ENCODE assay signal across 1 cellular context in the genomic region with DNA sequence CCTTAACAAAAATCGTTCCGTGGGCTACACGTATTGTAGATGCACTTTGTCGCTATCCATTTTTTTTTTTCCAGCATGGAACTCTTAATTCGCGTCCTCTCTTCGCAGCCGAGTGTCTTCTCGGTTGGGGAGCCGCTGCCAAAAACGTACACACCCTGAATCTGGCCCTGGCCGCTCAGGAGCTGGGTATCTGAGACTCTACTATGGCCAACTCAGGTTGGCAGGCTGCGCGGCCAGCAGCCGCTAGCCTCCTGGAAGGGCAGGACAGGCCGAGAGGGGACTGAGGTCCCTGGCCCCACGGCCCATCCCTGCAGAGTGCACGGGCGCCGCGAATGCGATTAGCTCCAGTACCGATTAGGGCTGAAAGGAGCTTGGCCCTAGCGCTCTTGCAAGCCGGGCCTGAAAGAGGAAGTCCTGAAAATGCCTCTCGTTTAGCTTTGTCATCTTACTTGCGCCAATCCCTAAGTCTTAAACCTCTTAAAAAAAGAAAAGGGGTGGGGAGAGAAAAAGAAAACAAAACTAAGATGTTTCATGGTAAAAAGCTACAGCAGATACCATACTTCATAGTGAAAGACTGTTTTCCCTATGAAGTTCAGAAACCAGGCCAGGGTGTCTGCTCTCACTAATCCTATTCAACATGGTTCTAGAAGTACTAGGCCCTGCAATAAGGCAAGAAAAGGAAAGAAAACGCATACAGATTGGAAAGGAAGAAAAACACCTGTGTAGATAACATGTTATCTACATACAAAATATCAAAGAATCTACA.
TF ChIP-seq lines count a peak whose summit lies in the region.

No MANE protein-coding gene starts in this region.

TF ChIP-seq in HCT116, 20 proteins besides CTCF, POLR2A, EP300 and RAD21 (continued from another document):
- TF ChIP-seq, protein P1, sequence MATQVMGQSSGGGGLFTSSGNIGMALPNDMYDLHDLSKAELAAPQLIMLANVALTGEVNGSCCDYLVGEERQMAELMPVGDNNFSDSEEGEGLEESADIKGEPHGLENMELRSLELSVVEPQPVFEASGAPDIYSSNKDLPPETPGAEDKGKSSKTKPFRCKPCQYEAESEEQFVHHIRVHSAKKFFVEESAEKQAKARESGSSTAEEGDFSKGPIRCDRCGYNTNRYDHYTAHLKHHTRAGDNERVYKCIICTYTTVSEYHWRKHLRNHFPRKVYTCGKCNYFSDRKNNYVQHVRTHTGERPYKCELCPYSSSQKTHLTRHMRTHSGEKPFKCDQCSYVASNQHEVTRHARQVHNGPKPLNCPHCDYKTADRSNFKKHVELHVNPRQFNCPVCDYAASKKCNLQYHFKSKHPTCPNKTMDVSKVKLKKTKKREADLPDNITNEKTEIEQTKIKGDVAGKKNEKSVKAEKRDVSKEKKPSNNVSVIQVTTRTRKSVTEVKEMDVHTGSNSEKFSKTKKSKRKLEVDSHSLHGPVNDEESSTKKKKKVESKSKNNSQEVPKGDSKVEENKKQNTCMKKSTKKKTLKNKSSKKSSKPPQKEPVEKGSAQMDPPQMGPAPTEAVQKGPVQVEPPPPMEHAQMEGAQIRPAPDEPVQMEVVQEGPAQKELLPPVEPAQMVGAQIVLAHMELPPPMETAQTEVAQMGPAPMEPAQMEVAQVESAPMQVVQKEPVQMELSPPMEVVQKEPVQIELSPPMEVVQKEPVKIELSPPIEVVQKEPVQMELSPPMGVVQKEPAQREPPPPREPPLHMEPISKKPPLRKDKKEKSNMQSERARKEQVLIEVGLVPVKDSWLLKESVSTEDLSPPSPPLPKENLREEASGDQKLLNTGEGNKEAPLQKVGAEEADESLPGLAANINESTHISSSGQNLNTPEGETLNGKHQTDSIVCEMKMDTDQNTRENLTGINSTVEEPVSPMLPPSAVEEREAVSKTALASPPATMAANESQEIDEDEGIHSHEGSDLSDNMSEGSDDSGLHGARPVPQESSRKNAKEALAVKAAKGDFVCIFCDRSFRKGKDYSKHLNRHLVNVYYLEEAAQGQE (IDR thresholded peaks at IDR 0.05; ENCODE audit: low read depth) = no peak
- TF ChIP-seq EZH2phosphoT487 (IDR thresholded peaks at IDR 0.05; ENCODE audit: borderline replicate concordance) = no peak
- no peak for TF ChIP-seq EZH2 (IDR thresholded peaks at IDR 0.05)
- no peak for TF ChIP-seq ZBTB33 (IDR thresholded peaks at IDR 0.05; ENCODE audit: extremely low read depth, insufficient replicate concordance, low read length)
- TF ChIP-seq SRF (IDR thresholded peaks at IDR 0.05; ENCODE audit: low read depth) = no peak
- no peak for TF ChIP-seq ELF1 (IDR thresholded peaks at IDR 0.05; ENCODE audit: borderline replicate concordance, low read depth)
- no peak for TF ChIP-seq FOSL1 (IDR thresholded peaks at IDR 0.05; ENCODE audit: low read depth)
- TF ChIP-seq EGR1 (IDR thresholded peaks at IDR 0.05; ENCODE audit: low read depth) = no peak
- TF ChIP-seq YY1 (IDR thresholded peaks at IDR 0.05; ENCODE audit: extremely low read depth, insufficient replicate concordance, low read depth, low read length) = no peak
- no peak for TF ChIP-seq CEBPB (IDR thresholded peaks at IDR 0.05; ENCODE audit: low read depth)
- TF ChIP-seq SP1 (IDR thresholded peaks at IDR 0.05; ENCODE audit: low read depth) = no peak
- TF ChIP-seq, protein P2, sequence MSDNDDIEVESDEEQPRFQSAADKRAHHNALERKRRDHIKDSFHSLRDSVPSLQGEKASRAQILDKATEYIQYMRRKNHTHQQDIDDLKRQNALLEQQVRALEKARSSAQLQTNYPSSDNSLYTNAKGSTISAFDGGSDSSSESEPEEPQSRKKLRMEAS (IDR thresholded peaks at IDR 0.05) = no peak
- no peak for TF ChIP-seq TCF7L2 (IDR thresholded peaks at IDR 0.05; ENCODE audit: borderline replicate concordance, extremely low read depth, insufficient read depth, insufficient read length)
- TF ChIP-seq POLR2AphosphoS5 (IDR thresholded peaks at IDR 0.05; ENCODE audit: low read depth, low read length) = no peak
- no peak for TF ChIP-seq ZFX (IDR thresholded peaks at IDR 0.05)
- TF ChIP-seq, protein P3, sequence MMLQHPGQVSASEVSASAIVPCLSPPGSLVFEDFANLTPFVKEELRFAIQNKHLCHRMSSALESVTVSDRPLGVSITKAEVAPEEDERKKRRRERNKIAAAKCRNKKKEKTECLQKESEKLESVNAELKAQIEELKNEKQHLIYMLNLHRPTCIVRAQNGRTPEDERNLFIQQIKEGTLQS (IDR thresholded peaks at IDR 0.05) = no peak
- no peak for TF ChIP-seq SIN3A (IDR thresholded peaks at IDR 0.05; ENCODE audit: low read depth)
- TF ChIP-seq CBX3 (IDR thresholded peaks at IDR 0.05; ENCODE audit: low read depth) = no peak
